Comparison of ENCODE assay signal across 16 cellular contexts in genomic region chr10:75159519-75159918, GRCh38. TPM values are rescaled to one million over a fixed set of nuclear protein-coding genes. Genes with fewer than 3 reads are reported as not detected.
DNase-seq lines count a peak whose midpoint lies in the region; ATAC-seq and TF ChIP-seq lines count a peak whose summit lies in the region.
"Had no signal": no experiment of that assay in that cellular context is flagged by ENCODE, and none has a peak within 500 bp of the region (broad histone marks: within the 10 kb centered on the region; RNA-seq: fewer than 3 reads in every experiment).

No MANE protein-coding gene starts in this region.

- ATAC-seq in IMR-90 (ENCODE audit: low read depth) (peak; percentile 42), GM18505 (IDR thresholded peaks at IDR 0.05; ENCODE audit: unreplicated experiment) (no peak), GM19328 (IDR thresholded peaks at IDR 0.05; ENCODE audit: unreplicated experiment) (no peak)
- no peak for ATAC-seq in central memory CD8-positive, alpha-beta T cell (replicated peaks; ENCODE audit: extremely low read depth, poor library complexity, severe bottlenecking)

- no peak for TF ChIP-seq EP300 in suprapubic skin (IDR thresholded peaks at IDR 0.05)

- DNase-seq in CD8-positive, alpha-beta memory T cell: no peak
- DNase-seq in IMR-90 (peak; percentile 22), occipital lobe (lab: John Stamatoyannopoulos, UW) (peak; percentile 4), suprapubic skin (ENCODE audit: low spot score in 2 of 2) (no peak), mucosa of gallbladder (ENCODE audit: low spot score) (no peak)
- no peak for DNase-seq in central memory CD8-positive, alpha-beta T cell (ENCODE audit: low spot score in 2 of 2)
- DNase-seq: activated naive CD4-positive, alpha-beta T cell treated with Interleukin-2 at 50 U/mL for 16 hours; NCI-H1048; NCI-H748 treated with DMSO at 0.1 percent for 48 hours; ovary; PC-9; small intestine; upper lobe of left lung had no signal

- H2AK5ac ChIP-seq in IMR-90 (ENCODE audit: low read depth, low read length): no peak overlapping the region

- H3K36me3 ChIP-seq in CD8-positive, alpha-beta memory T cell (ENCODE audit: insufficient read depth, low read length): no peaks in the 10 kb centered on the region
- H3K36me3 ChIP-seq in IMR-90 (ENCODE audit: control insufficient read depth, insufficient read depth, low read length): peaks cover 12% of the 10 kb centered on the region
- peaks cover 5% of the 10 kb centered on the region for H3K36me3 ChIP-seq in suprapubic skin
- H3K36me3 ChIP-seq: ovary had no signal

- no peaks in the 10 kb centered on the region for H3K27me3 ChIP-seq in CD8-positive, alpha-beta memory T cell (ENCODE audit: insufficient read depth, low read length, poor library complexity, severe bottlenecking)
- H3K27me3 ChIP-seq in IMR-90 (ENCODE audit: control insufficient read depth, insufficient read depth, low read length) (no peaks in the 10 kb centered on the region), suprapubic skin (no peaks in the 10 kb centered on the region)
- H3K27me3 ChIP-seq: BLaER1, ovary, upper lobe of left lung had no signal

- H3K4me1 ChIP-seq in CD8-positive, alpha-beta memory T cell (ENCODE audit: insufficient read depth, low read length): no peaks in the 10 kb centered on the region
- H3K4me1 ChIP-seq in IMR-90 (ENCODE audit: control insufficient read depth, insufficient read depth, low read length): peaks cover 2% of the 10 kb centered on the region; the same call in 1 of the 2 replicates
- peaks cover 7% of the 10 kb centered on the region for H3K4me1 ChIP-seq in suprapubic skin
- H3K4me1 ChIP-seq: upper lobe of left lung had no signal

- H2AK9ac ChIP-seq in IMR-90 (replicated peaks; ENCODE audit: low read depth, low read length, poor library complexity): no peak overlapping the region

- no peak for TF ChIP-seq POLR2A in IMR-90 (IDR thresholded peaks at IDR 0.05; ENCODE audit: low read depth, low read length)
- no peak for TF ChIP-seq POLR2A in GM18505 (IDR thresholded peaks at IDR 0.05; ENCODE audit: borderline replicate concordance, extremely low read depth, insufficient read depth, insufficient read length)
- TF ChIP-seq POLR2A in suprapubic skin (IDR thresholded peaks at IDR 0.05): no peak

- H3K18ac ChIP-seq in IMR-90 (ENCODE audit: low read depth, low read length): no peak overlapping the region

- H3K27ac ChIP-seq in CD8-positive, alpha-beta memory T cell (ENCODE audit: low read depth, low read length): no peak overlapping the region
- H3K27ac ChIP-seq in IMR-90 (ENCODE audit: insufficient read depth, low read length) (no peak overlapping the region), suprapubic skin (no peak overlapping the region)
- H3K27ac ChIP-seq: BLaER1, ovary, PC-9, upper lobe of left lung had no signal

- no peak overlapping the region for H3K56ac ChIP-seq in IMR-90 (ENCODE audit: extremely low read depth, insufficient read depth, low read length)

- no peak overlapping the region for H2BK15ac ChIP-seq in IMR-90 (ENCODE audit: low read depth, low read length)

- H3K36me3 Mint-ChIP-seq in CD8-positive, alpha-beta memory T cell: peaks cover 0 to 22% (median 9%) of the 10 kb centered on the region in 3 donors
- peaks cover 4% of the 10 kb centered on the region for H3K36me3 Mint-ChIP-seq in central memory CD8-positive, alpha-beta T cell (ENCODE audit: insufficient read depth)

- intact Hi-C loops in IMR-90 (cut with micrococcal nuclease): no loop called here

- in situ Hi-C loops in IMR-90 (cut with MboI; ENCODE audit: low sequenced_read_pairs): no loop called here

- TF ChIP-seq CTCF in IMR-90 (conservative IDR thresholded peaks at IDR 0.05; ENCODE audit: low read depth, low read length) (no peak), suprapubic skin (IDR thresholded peaks at IDR 0.05) (no peak)

- peaks cover 6 to 34% (median 29%) of the 10 kb centered on the region in 3 donors for H3K4me1 Mint-ChIP-seq in CD8-positive, alpha-beta memory T cell
- peaks cover 26% of the 10 kb centered on the region for H3K4me1 Mint-ChIP-seq in central memory CD8-positive, alpha-beta T cell

- no peak overlapping the region for H2BK20ac ChIP-seq in IMR-90 (ENCODE audit: low read depth, low read length)

- H4K20me1 ChIP-seq in IMR-90 (ENCODE audit: insufficient read depth, low read length): peaks cover 5% of the 10 kb centered on the region

- H2BK120ac ChIP-seq in IMR-90 (ENCODE audit: low read depth, low read length): no peak overlapping the region

- H3K4me2 ChIP-seq in IMR-90 (ENCODE audit: low read depth, low read length): no peak overlapping the region
- H3K4me2 ChIP-seq: BLaER1, PC-9 had no signal

- no peak overlapping the region for H4K5ac ChIP-seq in IMR-90 (ENCODE audit: low read depth, low read length)

- no peak overlapping the region for H3K23ac ChIP-seq in IMR-90 (ENCODE audit: low read depth, low read length)

- no peak overlapping the region for H3K9ac ChIP-seq in IMR-90 (ENCODE audit: low read depth, low read length)
- H3K9ac ChIP-seq: BLaER1 had no signal

- no peak overlapping the region for H2AFZ ChIP-seq in IMR-90 (replicated peaks; ENCODE audit: low read length, poor library complexity)
- H2AFZ ChIP-seq: PC-9 had no signal

- H3K4ac ChIP-seq in IMR-90 (ENCODE audit: low read depth, low read length): no peak overlapping the region

- BruUV-seq in IMR-90 (replicated peaks; lab: Mats Ljungman, UMichigan): no TSS peak

- CTCF ChIA-PET in CD8-positive, alpha-beta memory T cell (lab: Charles Lee): no interaction called here
- CTCF ChIA-PET in IMR-90 (lab: Yijun Ruan, JAX): no interaction called here

- H4K8ac ChIP-seq in IMR-90 (ENCODE audit: low read depth in 2 of 2, low read length in 2 of 2): no peak overlapping the region

- H4K91ac ChIP-seq in IMR-90 (ENCODE audit: insufficient read depth, low read depth, low read length): no peak overlapping the region

- peak overlapping the region; percentile 10 for H2BK5ac ChIP-seq in IMR-90 (ENCODE audit: low read depth, low read length, poor library complexity, severe bottlenecking)

- WGBS in IMR-90 (ENCODE audit: extremely low coverage in 2 of 2, insufficient read length in 1 of 2), 2 experiments: 77% methylated on average over 3 of the region's 4 CpGs; no CpG with 5 or more reads in 1 of the 2 experiments
- WGBS in suprapubic skin: 66% methylated on average over 4 of the region's 4 CpGs

- H3K9me3 ChIP-seq in CD8-positive, alpha-beta memory T cell (ENCODE audit: low read length): no peaks in the 10 kb centered on the region
- H3K9me3 ChIP-seq in IMR-90 (ENCODE audit: control insufficient read depth, insufficient read depth, low read length) (no peaks in the 10 kb centered on the region), suprapubic skin (no peaks in the 10 kb centered on the region)
- H3K9me3 ChIP-seq: BLaER1, ovary, upper lobe of left lung had no signal

- peaks cover 29 to 57% of the 10 kb centered on the region in 2 experiments for H3K79me1 ChIP-seq in IMR-90 (ENCODE audit: low read depth in 1 of 2, low read length in 2 of 2)

- no peaks in the 10 kb centered on the region for H3K27me3 Mint-ChIP-seq in CD8-positive, alpha-beta memory T cell
- H3K27me3 Mint-ChIP-seq in central memory CD8-positive, alpha-beta T cell: no peaks in the 10 kb centered on the region

- H3K9me1 ChIP-seq in IMR-90 (ENCODE audit: insufficient read depth, low read length): no peaks in the 10 kb centered on the region; the same call in 1 of the 2 replicates

- no peak overlapping the region for H3K4me3 Mint-ChIP-seq in CD8-positive, alpha-beta memory T cell
- H3K4me3 Mint-ChIP-seq in central memory CD8-positive, alpha-beta T cell: no peak overlapping the region

- POLR2A ChIA-PET in CD8-positive, alpha-beta memory T cell (lab: Charles Lee): no interaction called here
- POLR2A ChIA-PET in IMR-90 (lab: Charles Lee; ENCODE audit: unreplicated experiment): no interaction called here

- H3K9me3 Mint-ChIP-seq in CD8-positive, alpha-beta memory T cell: no peaks in the 10 kb centered on the region
- H3K9me3 Mint-ChIP-seq in central memory CD8-positive, alpha-beta T cell: no peaks in the 10 kb centered on the region

- no peak for TF ChIP-seq RAD21 in IMR-90 (IDR thresholded peaks at IDR 0.05; ENCODE audit: low read length)

- peak overlapping the region in 6 of 8 donors; percentile 1 to 91 (median 44) for H3K27ac Mint-ChIP-seq in CD8-positive, alpha-beta memory T cell
- peak overlapping the region; percentile 8 for H3K27ac Mint-ChIP-seq in central memory CD8-positive, alpha-beta T cell (ENCODE audit: low read depth)

- no peak overlapping the region for H3K14ac ChIP-seq in IMR-90 (replicated peaks; ENCODE audit: low read depth, low read length)

- dilution Hi-C loops in IMR-90 (cut with HindIII; ENCODE audit: low sequenced_read_pairs, unreplicated experiment): no loop called here

- H3K4me3 ChIP-seq in CD8-positive, alpha-beta memory T cell (ENCODE audit: low read length): no peak overlapping the region
- H3K4me3 ChIP-seq in IMR-90 (ENCODE audit: insufficient read depth, low read depth, low read length): no peak overlapping the region
- H3K4me3 ChIP-seq in suprapubic skin: no peak overlapping the region
- H3K4me3 ChIP-seq: BLaER1, ovary, PC-9, upper lobe of left lung had no signal

TF ChIP-seq in IMR-90, 13 proteins besides CTCF, POLR2A, EP300 and RAD21 (continues in another document):
- TF ChIP-seq, protein P1, sequence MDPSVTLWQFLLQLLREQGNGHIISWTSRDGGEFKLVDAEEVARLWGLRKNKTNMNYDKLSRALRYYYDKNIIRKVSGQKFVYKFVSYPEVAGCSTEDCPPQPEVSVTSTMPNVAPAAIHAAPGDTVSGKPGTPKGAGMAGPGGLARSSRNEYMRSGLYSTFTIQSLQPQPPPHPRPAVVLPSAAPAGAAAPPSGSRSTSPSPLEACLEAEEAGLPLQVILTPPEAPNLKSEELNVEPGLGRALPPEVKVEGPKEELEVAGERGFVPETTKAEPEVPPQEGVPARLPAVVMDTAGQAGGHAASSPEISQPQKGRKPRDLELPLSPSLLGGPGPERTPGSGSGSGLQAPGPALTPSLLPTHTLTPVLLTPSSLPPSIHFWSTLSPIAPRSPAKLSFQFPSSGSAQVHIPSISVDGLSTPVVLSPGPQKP (IDR thresholded peaks at IDR 0.05; ENCODE audit: borderline replicate concordance, low read depth, low read length): no peak

RNA-seq across cellular contexts. Expression of gene SAMD8, which starts 48.1 kb away (rescaled TPM):
- 10 to 100 TPM; 15.0 to 16.4 TPM for total RNA-seq in CD8-positive, alpha-beta memory T cell
- 5.9 TPM for polyA plus RNA-seq in CD8-positive, alpha-beta memory T cell
- total RNA-seq in IMR-90 (2012; rRNA removed) (28.7 and 34.2 TPM in 2 replicates), occipital lobe (83.1 TPM), suprapubic skin (10 to 100 TPM; 20.3 to 29.1 (median 22.8) TPM), mucosa of gallbladder (20.2 TPM)
- polyA plus RNA-seq in IMR-90 (2012; rRNA removed): 8.6 and 10.1 TPM in 2 replicates
- 3.7 and 5.3 TPM in 2 replicates for polyA plus RNA-seq in IMR-90 (2012; cell fraction: cytosol; rRNA removed)
- 2.2 and 12.3 TPM in 2 replicates for polyA plus RNA-seq in IMR-90 (2012; cell fraction: nucleus; rRNA removed; ENCODE audit: low replicate concordance)

RNA-seq across cellular contexts. Expression of gene VDAC2, which starts 51.1 kb away (rescaled TPM):
- 100 to 1,000 TPM; 247 to 261 TPM for total RNA-seq in CD8-positive, alpha-beta memory T cell
- 149 TPM for polyA plus RNA-seq in CD8-positive, alpha-beta memory T cell
- total RNA-seq in IMR-90 (2012; rRNA removed): 122 and 169 TPM in 2 replicates
- polyA plus RNA-seq in IMR-90 (2012; rRNA removed): 123 and 139 TPM in 2 replicates
- polyA plus RNA-seq in IMR-90 (2012; cell fraction: cytosol; rRNA removed): 52.8 and 54.1 TPM in 2 replicates
- 31.2 and 88.4 TPM in 2 replicates for polyA plus RNA-seq in IMR-90 (2012; cell fraction: nucleus; rRNA removed; ENCODE audit: low replicate concordance)
- 126 TPM for total RNA-seq in occipital lobe
- 100 to 1,000 TPM; 111 to 196 (median 146) TPM for total RNA-seq in suprapubic skin
- total RNA-seq in mucosa of gallbladder: 152 TPM

Comparison
In these comparisons a context has a peak if more than half of its experiments do, and no peak if none do; other contexts are left out.
1. DNase-seq: peak in IMR-90 (single experiment) and occipital lobe (single experiment); none in CD8-positive, alpha-beta memory T cell (0 of 5), central memory CD8-positive, alpha-beta T cell (0 of 2), suprapubic skin (0 of 2) and mucosa of gallbladder (single experiment).